9 cellular contexts compared by ENCODE assay signal in genomic region chr22:29394931-29395581, GRCh38. TPM values are rescaled to one million over a fixed set of nuclear protein-coding genes. Genes with fewer than 3 reads are reported as not detected.
DNase-seq lines count a peak whose midpoint lies in the region; ATAC-seq and TF ChIP-seq lines count a peak whose summit lies in the region.
"Had no signal": no experiment of that assay in that cellular context is flagged by ENCODE, and none has a peak within 500 bp of the region (broad histone marks: within the 10 kb centered on the region; RNA-seq: fewer than 3 reads in every experiment).

No MANE protein-coding gene starts in this region.

- BruUV-seq in A673 (replicated peaks; lab: Mats Ljungman, UMichigan) = no TSS peak

- POLR2A ChIA-PET in A673 (lab: Charles Lee; ENCODE audit: low non-redundant PET) = no interaction called here

- CTCF ChIA-PET in A673 (lab: Charles Lee) = interaction anchor here (0.5 to 0.6 kb wide), 2 partner anchors 23 to 216 kb away, joined by 3 to 7 read pairs; no protein-coding TSS in a partner anchor

- H3K27me3 ChIP-seq in A673 (replicated peaks; ENCODE audit: insufficient read depth, low read depth, low read length, poor library complexity) (no peaks in the 10 kb centered on the region), ascending aorta (no peaks in the 10 kb centered on the region)

- DNase-seq in A673 (ENCODE audit: low spot score) (peak; percentile 87), GM19240 (ENCODE audit: insufficient read length, low spot score) (peak; percentile 52), NCI-H146 (lab: John Stamatoyannopoulos, UW) (peak; percentile 63), T-helper 17 cell (peak; percentile 34 to 53 (median 37)), ascending aorta (ENCODE audit: low spot score in 2 of 2) (peak in 1 of 2 donors; percentile 77), hepatic stellate cell (ENCODE audit: low spot score) (peak; percentile 83), skeletal muscle cell (ENCODE audit: low read depth) (peak; percentile 15)

- H3K4me1 Mint-ChIP-seq in T-helper 17 cell = peaks cover 8% of the 10 kb centered on the region

- intact Hi-C loops in A673 (cut with micrococcal nuclease; ENCODE audit: unreplicated experiment) = loop anchor here (1.0 to 10.0 kb wide), 2 partner anchors 110 to 694 kb away; no protein-coding TSS in a partner anchor
- intact Hi-C loops in ascending aorta (cut with DNase I) = loop anchor here (10.0 kb wide), 1 partner anchor 110 kb away; no protein-coding TSS in a partner anchor

- no peaks in the 10 kb centered on the region for H3K9me3 ChIP-seq in A673 (ENCODE audit: low read depth, low read length, poor library complexity, severe bottlenecking)
- H3K9me3 ChIP-seq in T-helper 17 cell (ENCODE audit: control insufficient read depth, low read length, poor library complexity, severe bottlenecking) = no peaks in the 10 kb centered on the region
- no peaks in the 10 kb centered on the region for H3K9me3 ChIP-seq in ascending aorta

- H3K27ac Mint-ChIP-seq in T-helper 17 cell = peak overlapping the region; percentile 24

- H3K27ac ChIP-seq in A673 (ENCODE audit: low read depth, low read length, poor library complexity, severe bottlenecking) = no peak overlapping the region
- H3K27ac ChIP-seq in ascending aorta = no peak overlapping the region

- no peaks in the 10 kb centered on the region for H3K36me3 Mint-ChIP-seq in T-helper 17 cell (ENCODE audit: low read depth)

- no peak overlapping the region for H3K4me3 Mint-ChIP-seq in T-helper 17 cell

- H3K36me3 ChIP-seq in A673 (ENCODE audit: insufficient read depth, low read length, poor library complexity, severe bottlenecking) (no peaks in the 10 kb centered on the region), ascending aorta (no peaks in the 10 kb centered on the region)

- peak; percentile 98 for ATAC-seq in T-helper 17 cell
- no peak for ATAC-seq in HG02571 (IDR thresholded peaks at IDR 0.05; ENCODE audit: unreplicated experiment)

- H3K4me1 ChIP-seq in A673 (ENCODE audit: insufficient read depth, low read length, poor library complexity, severe bottlenecking) (no peaks in the 10 kb centered on the region), ascending aorta (no peaks in the 10 kb centered on the region)

- no peaks in the 10 kb centered on the region for H3K27me3 Mint-ChIP-seq in T-helper 17 cell

- H3K4me3 ChIP-seq in A673 (ENCODE audit: low read depth, low read length, poor library complexity, severe bottlenecking) (no peak overlapping the region), ascending aorta (no peak overlapping the region), skeletal muscle cell (ENCODE audit: low read depth, low read length) (no peak overlapping the region)

- TF ChIP-seq CTCF in A673 (conservative IDR thresholded peaks at IDR 0.05; ENCODE audit: low read depth, low read length) (peak; percentile 93), ascending aorta (IDR thresholded peaks at IDR 0.05) (peak; percentile 69 to 82 (median 71))

RNA-seq across cellular contexts. Expression of gene AP1B1, which starts 6.7 kb away (rescaled TPM):
- total RNA-seq in A673 (2021) (68.1 and 75.2 TPM in 2 replicates), T-helper 17 cell (10 to 100 TPM; 41.2 to 42.8 TPM), ascending aorta (86.4 TPM)

RNA-seq across cellular contexts. Expression of gene RFPL1, which starts 43.3 kb away (rescaled TPM):
- not detected in 2 replicates for total RNA-seq in A673 (2021)
- total RNA-seq in T-helper 17 cell = not detected
- total RNA-seq in ascending aorta = not detected
- total RNA-seq: skeletal muscle tissue had no signal
